Comparison of ENCODE assay signal across 15 cellular contexts in the genomic region with DNA sequence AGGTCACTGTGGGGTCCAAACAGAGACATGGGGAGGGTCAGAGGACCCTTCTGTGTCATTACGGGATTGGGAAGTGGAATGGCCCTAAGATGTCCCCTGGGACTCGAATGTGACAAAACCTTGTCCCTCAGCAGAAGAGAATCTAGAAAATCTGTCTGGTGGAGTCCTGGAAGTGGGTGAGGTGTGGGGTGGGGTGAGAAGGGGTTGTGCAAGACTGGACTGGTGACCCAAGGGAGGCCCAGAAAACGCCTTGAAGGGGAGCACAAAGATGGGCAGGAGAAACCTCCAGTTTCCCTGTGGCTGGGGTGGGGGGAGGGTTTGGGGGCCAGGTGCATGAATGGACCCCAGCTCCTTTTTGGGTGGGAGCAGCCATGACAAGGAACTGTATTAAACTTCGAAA.
DNase-seq lines count a peak whose midpoint lies in the region; ATAC-seq and TF ChIP-seq lines count a peak whose summit lies in the region.
"Had no signal": no experiment of that assay in that cellular context is flagged by ENCODE, and none has a peak within 500 bp of the region (broad histone marks: within the 10 kb centered on the region; RNA-seq: fewer than 3 reads in every experiment).

No MANE protein-coding gene starts in this region.

- no peak for TF ChIP-seq POLR2A in gastrocnemius medialis (IDR thresholded peaks at IDR 0.05)

- in situ Hi-C loops in gastrocnemius medialis (cut with MboI; ENCODE audit: low sequenced_read_pairs in 4 of 4): no loop called here

- H3K4me3 Mint-ChIP-seq in GM23338 (no peak overlapping the region; the same call in 2 of the 3 replicates), endodermal cell (no peak overlapping the region), nephron progenitor cell (no peak overlapping the region)
- H3K4me3 Mint-ChIP-seq: CD4-positive, CD25-positive, alpha-beta regulatory T cell had no signal

- H3K27me3 ChIP-seq in GM23338 (ENCODE audit: insufficient read depth) (no peaks in the 10 kb centered on the region), endodermal cell (ENCODE audit: control insufficient read depth, insufficient read depth, low read length, poor library complexity, severe bottlenecking) (no peaks in the 10 kb centered on the region), gastrocnemius medialis (no peaks in the 10 kb centered on the region), PC-3 (ENCODE audit: low read length) (no peaks in the 10 kb centered on the region)
- H3K27me3 ChIP-seq: BLaER1 treated with 17β-estradiol and CSF1 and Interleukin-3, amounts not matched to agents 10 nM and 100 nM had no signal

- peaks cover 81% of the 10 kb centered on the region for H3K4me1 Mint-ChIP-seq in GM23338
- H3K4me1 Mint-ChIP-seq in endodermal cell: peaks cover 47% of the 10 kb centered on the region
- H3K4me1 Mint-ChIP-seq in nephron progenitor cell: peaks cover 98% of the 10 kb centered on the region
- H3K4me1 Mint-ChIP-seq: CD4-positive, CD25-positive, alpha-beta regulatory T cell had no signal

- no peak for ATAC-seq in GM23338
- no peak for ATAC-seq in gastrocnemius medialis
- ATAC-seq in PC-3: no peak
- ATAC-seq in GM18511 (IDR thresholded peaks at IDR 0.05; ENCODE audit: unreplicated experiment): no peak
- no peak for ATAC-seq in SK-N-SH treated with all-trans-retinoic acid at 6 μM for 48 hours
- ATAC-seq: HCT116 had no signal

- no TSS peak for BruUV-seq in PC-3 (replicated peaks; lab: Mats Ljungman, UMichigan)

- no peak overlapping the region for H3K27ac ChIP-seq in GM23338 (ENCODE audit: low read depth)
- no peak overlapping the region for H3K27ac ChIP-seq in endodermal cell (ENCODE audit: low read depth, low read length)
- peak overlapping the region; percentile 68 to 79 (median 76) for H3K27ac ChIP-seq in gastrocnemius medialis
- H3K27ac ChIP-seq in PC-3 (ENCODE audit: low read length): no peak overlapping the region
- H3K27ac ChIP-seq: BLaER1 treated with 17β-estradiol and CSF1 and Interleukin-3, amounts not matched to agents 10 nM and 100 nM had no signal

- H3K4me2 ChIP-seq in GM23338 (no peak overlapping the region), PC-3 (ENCODE audit: low read length) (no peak overlapping the region)

- H3K9me2 ChIP-seq in GM23338 (ENCODE audit: insufficient read depth) (no peaks in the 10 kb centered on the region), PC-3 (replicated peaks; ENCODE audit: low read length) (no peaks in the 10 kb centered on the region)

- H3F3A ChIP-seq in GM23338 (replicated peaks; ENCODE audit: low read depth) (peaks cover 10% of the 10 kb centered on the region; the same call in 1 of the 2 replicates), PC-3 (ENCODE audit: low read length, unreplicated experiment) (no peaks in the 10 kb centered on the region)

- H2AFZ ChIP-seq in GM23338 (no peak overlapping the region), PC-3 (ENCODE audit: low read length) (no peak overlapping the region)

- peak overlapping the region; percentile 65; the same call in 1 of the 2 replicates for H3K27ac Mint-ChIP-seq in GM23338
- H3K27ac Mint-ChIP-seq in endodermal cell: peak overlapping the region; percentile 60
- peak overlapping the region; percentile 53 for H3K27ac Mint-ChIP-seq in nephron progenitor cell

- H3K27me3 Mint-ChIP-seq in GM23338 (ENCODE audit: insufficient read depth, low read depth, poor library complexity) (peaks cover 17% of the 10 kb centered on the region), endodermal cell (ENCODE audit: insufficient read depth) (no peaks in the 10 kb centered on the region), nephron progenitor cell (ENCODE audit: low read depth, poor library complexity) (no peaks in the 10 kb centered on the region)

- POLR2A ChIA-PET in PC-3 (lab: Charles Lee; ENCODE audit: unreplicated experiment): no interaction called here

- H4K20me1 ChIP-seq in GM23338 (replicated peaks; ENCODE audit: insufficient read depth): peaks cover 59% of the 10 kb centered on the region
- H4K20me1 ChIP-seq in PC-3 (ENCODE audit: low read length): no peaks in the 10 kb centered on the region
- H4K20me1 ChIP-seq: BLaER1 treated with 17β-estradiol and CSF1 and Interleukin-3, amounts not matched to agents 10 nM and 100 nM had no signal

- 89% methylated on average over 4 of the region's 4 CpGs; no CpG with 5 or more reads in 1 of the 2 experiments for WGBS in endodermal cell (ENCODE audit: insufficient coverage in 1 of 2, insufficient read length in 1 of 2), 2 experiments

- no peak overlapping the region for H3K9ac ChIP-seq in endodermal cell (ENCODE audit: extremely low read depth, low read length, poor library complexity, severe bottlenecking)
- H3K9ac ChIP-seq in PC-3 (ENCODE audit: low read length): no peak overlapping the region
- H3K9ac ChIP-seq: BLaER1 treated with 17β-estradiol and CSF1 and Interleukin-3, amounts not matched to agents 10 nM and 100 nM had no signal

- H3K36me3 ChIP-seq in GM23338 (ENCODE audit: insufficient read depth) (no peaks in the 10 kb centered on the region), endodermal cell (ENCODE audit: control insufficient read depth, insufficient read depth, low read length) (peaks cover 3% of the 10 kb centered on the region), gastrocnemius medialis (no peaks in the 10 kb centered on the region), PC-3 (ENCODE audit: low read depth, low read length) (no peaks in the 10 kb centered on the region)
- H3K36me3 ChIP-seq: BLaER1 treated with 17β-estradiol and CSF1 and Interleukin-3, amounts not matched to agents 10 nM and 100 nM had no signal

- H3K4me3 ChIP-seq in GM23338 (no peak overlapping the region), endodermal cell (ENCODE audit: low read length) (no peak overlapping the region), gastrocnemius medialis (no peak overlapping the region), PC-3 (ENCODE audit: low read length) (no peak overlapping the region)
- H3K4me3 ChIP-seq: BLaER1 treated with 17β-estradiol and CSF1 and Interleukin-3, amounts not matched to agents 10 nM and 100 nM had no signal

- CTCF ChIA-PET in PC-3 (lab: Charles Lee): no interaction called here

- H3K9me3 ChIP-seq in endodermal cell (ENCODE audit: control insufficient read depth, low read length) (no peaks in the 10 kb centered on the region), gastrocnemius medialis (no peaks in the 10 kb centered on the region), PC-3 (ENCODE audit: low read length) (no peaks in the 10 kb centered on the region)
- H3K9me3 ChIP-seq: BLaER1 treated with 17β-estradiol and CSF1 and Interleukin-3, amounts not matched to agents 10 nM and 100 nM had no signal

- H3K36me3 Mint-ChIP-seq in GM23338 (ENCODE audit: low read depth) (0 out of 3 replicates have a peak, but pooled peaks cover 2% of the 10 kb centered on the region), endodermal cell (ENCODE audit: low read depth) (no peaks in the 10 kb centered on the region), nephron progenitor cell (ENCODE audit: low read depth) (no peaks in the 10 kb centered on the region)
- H3K36me3 Mint-ChIP-seq: CD4-positive, CD25-positive, alpha-beta regulatory T cell had no signal

- H3K79me2 ChIP-seq in GM23338 (replicated peaks; ENCODE audit: insufficient read depth) (peaks cover 96% of the 10 kb centered on the region), PC-3 (ENCODE audit: low read length) (no peaks in the 10 kb centered on the region)

- no peak for TF ChIP-seq CTCF in GM23338 (conservative IDR thresholded peaks at IDR 0.05; ENCODE audit: low read depth in 2 of 2)
- no peak for TF ChIP-seq CTCF in endodermal cell (conservative IDR thresholded peaks at IDR 0.05)
- TF ChIP-seq CTCF in nephron progenitor cell (IDR thresholded peaks at IDR 0.05): no peak
- no peak for TF ChIP-seq CTCF in gastrocnemius medialis (IDR thresholded peaks at IDR 0.05 in 4 of 5, conservative IDR thresholded peaks at IDR 0.05 in 1 of 5)
- TF ChIP-seq CTCF in PC-3 (conservative IDR thresholded peaks at IDR 0.05; ENCODE audit: low read depth, low read length): no peak

- intact Hi-C loops in gastrocnemius medialis (cut with DNase I; ENCODE audit: low total_unique reads): loop anchor here (5.0 kb wide), 1 partner anchor 36 kb away; no protein-coding TSS in a partner anchor
- intact Hi-C loops in PC-3 (cut with micrococcal nuclease): no loop called here

- no peaks in the 10 kb centered on the region for H3K9me3 Mint-ChIP-seq in GM23338
- H3K9me3 Mint-ChIP-seq in endodermal cell: no peaks in the 10 kb centered on the region
- no peaks in the 10 kb centered on the region for H3K9me3 Mint-ChIP-seq in nephron progenitor cell

- H3K4me1 ChIP-seq in GM23338 (ENCODE audit: insufficient read depth): peaks cover 71% of the 10 kb centered on the region
- peaks cover 16% of the 10 kb centered on the region for H3K4me1 ChIP-seq in endodermal cell (ENCODE audit: control insufficient read depth, insufficient read depth, low read length)
- peaks cover 43 to 47% of the 10 kb centered on the region in 2 donors for H3K4me1 ChIP-seq in gastrocnemius medialis
- no peaks in the 10 kb centered on the region for H3K4me1 ChIP-seq in PC-3 (ENCODE audit: insufficient read depth, low read length)

- no peak for DNase-seq in GM23338 (ENCODE audit: low spot score)
- no peak for DNase-seq in endodermal cell
- no peak for DNase-seq in nephron progenitor cell
- DNase-seq in gastrocnemius medialis: no peak
- no peak for DNase-seq in KG1 (lab: John Stamatoyannopoulos, UW)
- no peak for DNase-seq in PC-3
- DNase-seq: ACHN; CD4-positive, CD25-positive, alpha-beta regulatory T cell; DMS53; GF-D8; IMR-90 had no signal

TF ChIP-seq in GM23338, 12 proteins besides CTCF, POLR2A, EP300 and RAD21 (continues in another document):
- no peak for TF ChIP-seq EZH2 (IDR thresholded peaks at IDR 0.05; ENCODE audit: low read depth, unreplicated experiment)
- TF ChIP-seq STAT1 (IDR thresholded peaks at IDR 0.05; ENCODE audit: unreplicated experiment): no peak
- no peak for TF ChIP-seq NANOG (IDR thresholded peaks at IDR 0.05; ENCODE audit: borderline replicate concordance)
- no peak for TF ChIP-seq POLR2AphosphoS5 (IDR thresholded peaks at IDR 0.05; ENCODE audit: low read depth)

TF ChIP-seq in SK-N-SH treated with all-trans-retinoic acid at 6 μM for 48 hours, 23 proteins besides CTCF, POLR2A, EP300 and RAD21 (continues in another document):
- TF ChIP-seq ARNTL (CRISPR knock-in tag; IDR thresholded peaks at IDR 0.05; ENCODE audit: borderline replicate concordance, low read depth): no peak
- TF ChIP-seq ESRRG (CRISPR knock-in tag; IDR thresholded peaks at IDR 0.05): no peak
- no peak for TF ChIP-seq ZNF565 (CRISPR knock-in tag; conservative IDR thresholded peaks at IDR 0.05; ENCODE audit: low read depth)
- no peak for TF ChIP-seq ZC3H10 (CRISPR knock-in tag; IDR thresholded peaks at IDR 0.05)

Comparison
In these comparisons a context has a peak if more than half of its experiments do, and no peak if none do; other contexts are left out.
1. H3K27ac ChIP-seq: peak in gastrocnemius medialis (4 of 4); none in GM23338 (single experiment), endodermal cell (single experiment) and PC-3 (single experiment).
2. Peak in every context shown above with its lines, with median percentiles within 50 percentile points of each other: H3K27ac Mint-ChIP-seq.